Comparison of ENCODE assay signal across 8 cellular contexts in the genomic region with DNA sequence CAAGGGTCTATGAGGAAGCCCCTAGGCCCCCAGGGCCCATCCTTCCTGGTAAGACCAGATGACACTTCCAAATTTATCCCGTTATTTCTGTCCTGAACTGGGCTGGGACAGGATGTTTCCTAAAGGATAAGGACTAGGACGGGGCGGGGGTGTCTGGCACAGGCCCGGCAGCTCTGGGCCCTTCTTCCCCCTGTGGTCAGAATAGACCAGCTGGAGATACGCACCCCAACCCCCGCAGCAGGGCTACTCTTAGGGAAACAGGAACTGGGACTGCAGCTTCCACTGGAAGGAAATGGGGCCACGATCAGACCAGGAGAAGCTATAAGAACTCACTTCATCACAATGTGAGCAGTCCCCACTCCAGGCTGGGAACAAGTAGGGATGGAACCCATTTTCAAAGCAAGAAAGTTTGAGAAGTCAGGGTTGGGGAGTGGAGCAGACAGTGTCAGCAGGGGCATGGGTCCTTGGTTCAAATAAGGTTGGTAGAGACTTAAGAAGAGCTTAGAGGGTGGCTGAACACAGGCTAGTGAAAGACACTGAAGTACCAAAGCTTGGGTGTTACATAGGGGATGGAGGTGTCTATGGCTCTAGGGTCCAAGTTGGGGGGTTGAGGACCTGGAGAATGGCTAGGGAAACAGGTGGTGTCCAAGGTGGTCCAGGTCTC. TPM values are rescaled to one million over a fixed set of nuclear protein-coding genes. Genes with fewer than 3 reads are reported as not detected.
DNase-seq lines count a peak whose midpoint lies in the region; ATAC-seq and TF ChIP-seq lines count a peak whose summit lies in the region.

No MANE protein-coding gene starts in this region.

- H3K4me3 Mint-ChIP-seq in activated naive CD4-positive, alpha-beta T cell treated with anti-CD3 and anti-CD28 coated beads for 36 hours: peak overlapping the region; percentile 83

- H3K4me1 ChIP-seq in heart left ventricle (peaks cover 8 to 45% (median 34%) of the 10 kb centered on the region in 12 donors), skeletal muscle satellite cell (ENCODE audit: control insufficient read depth, insufficient read depth, low read length) (peaks cover 28% of the 10 kb centered on the region)

- CTCF ChIA-PET in activated naive CD4-positive, alpha-beta T cell treated with anti-CD3 and anti-CD28 coated beads for 36 hours (lab: Charles Lee): interaction anchor here (0.6 to 1.3 kb wide), 5 partner anchors 12 to 128 kb away, joined by 3 to 7 read pairs (median 3); a partner anchor contains a TSS

- no peak for DNase-seq in activated naive CD4-positive, alpha-beta T cell treated with anti-CD3 and anti-CD28 coated beads for 36 hours
- no peak for DNase-seq in activated naive CD4-positive, alpha-beta T cell (lab: John Stamatoyannopoulos, UW)
- DNase-seq in heart left ventricle: peak; percentile 67 to 74 (median 74)
- DNase-seq in NCI-H2227 (lab: John Stamatoyannopoulos, UW; ENCODE audit: unreplicated experiment): no peak

- H3K27ac ChIP-seq in VCaP: peak overlapping the region; percentile 91
- H3K27ac ChIP-seq in heart left ventricle: peak overlapping the region in 11 of 12 donors; percentile 47 to 92 (median 70)

- intact Hi-C loops in activated naive CD4-positive, alpha-beta T cell treated with anti-CD3 and anti-CD28 coated beads for 36 hours (cut with micrococcal nuclease): loop anchor here (1.0 to 2.0 kb wide), 6 partner anchors 23 to 126 kb away; a partner anchor contains a TSS
- intact Hi-C loops in heart left ventricle (cut with DNase I): loop anchor here in 6 of 10 donors (2.0 to 10.0 kb wide), 7 partner anchors 53 to 237 kb away; a partner anchor contains a TSS

- TF ChIP-seq CTCF in VCaP (conservative IDR thresholded peaks at IDR 0.05) (no peak), heart left ventricle (IDR thresholded peaks at IDR 0.05) (no peak)

- peaks cover 31% of the 10 kb centered on the region for H3K4me1 Mint-ChIP-seq in activated naive CD4-positive, alpha-beta T cell treated with anti-CD3 and anti-CD28 coated beads for 36 hours (ENCODE audit: low read depth)

- 8 to 30% (median 16%) methylated on average over 7 of the region's 7 CpGs for WGBS in heart left ventricle, 4 donors

- no peaks in the 10 kb centered on the region for H3K9me3 Mint-ChIP-seq in activated naive CD4-positive, alpha-beta T cell treated with anti-CD3 and anti-CD28 coated beads for 36 hours

- H3K27me3 Mint-ChIP-seq in activated naive CD4-positive, alpha-beta T cell treated with anti-CD3 and anti-CD28 coated beads for 36 hours (ENCODE audit: low read depth): no peaks in the 10 kb centered on the region

- no peaks in the 10 kb centered on the region for H3K27me3 ChIP-seq in heart left ventricle
- H3K27me3 ChIP-seq in skeletal muscle satellite cell (ENCODE audit: control insufficient read depth, insufficient read depth, low read length): no peaks in the 10 kb centered on the region

- peak overlapping the region; percentile 95 for H3K4me2 ChIP-seq in skeletal muscle satellite cell (ENCODE audit: low read length)

- H3K9me3 ChIP-seq in heart left ventricle (no peaks in the 10 kb centered on the region), skeletal muscle satellite cell (replicated peaks; ENCODE audit: low read length) (no peaks in the 10 kb centered on the region)

- ATAC-seq in heart left ventricle (peak; percentile 35 to 74 (median 52)), HG03159 (IDR thresholded peaks at IDR 0.05; ENCODE audit: unreplicated experiment) (no peak), GM18868 (IDR thresholded peaks at IDR 0.05; ENCODE audit: unreplicated experiment) (no peak)

- no peak for TF ChIP-seq POLR2A in heart left ventricle (IDR thresholded peaks at IDR 0.05)

- H3K36me3 ChIP-seq in heart left ventricle: peaks cover 5 to 59% (median 55%) of the 10 kb centered on the region in 9 donors
- peaks cover 47% of the 10 kb centered on the region for H3K36me3 ChIP-seq in skeletal muscle satellite cell (ENCODE audit: insufficient read depth, low read length)

- peak overlapping the region; percentile 51 for H3K9ac ChIP-seq in skeletal muscle satellite cell (ENCODE audit: low read depth, low read length)

- peaks cover 17% of the 10 kb centered on the region for H3K36me3 Mint-ChIP-seq in activated naive CD4-positive, alpha-beta T cell treated with anti-CD3 and anti-CD28 coated beads for 36 hours (ENCODE audit: low read depth)

- peak overlapping the region in 11 of 12 donors; percentile 80 to 100 (median 95) for H3K4me3 ChIP-seq in heart left ventricle
- peak overlapping the region; percentile 98 for H3K4me3 ChIP-seq in skeletal muscle satellite cell (ENCODE audit: low read length)

- H3K27ac Mint-ChIP-seq in activated naive CD4-positive, alpha-beta T cell treated with anti-CD3 and anti-CD28 coated beads for 36 hours: peak overlapping the region; percentile 72

RNA-seq across cellular contexts. Expression of a gene that starts 1.1 kb away (rescaled TPM):
- total RNA-seq in activated naive CD4-positive, alpha-beta T cell treated with anti-CD3 and anti-CD28 coated beads for 36 hours: 10 to 100 TPM; 27.3 to 28.7 TPM
- total RNA-seq in heart left ventricle: 10 to 100 TPM in 7 of 9 donors, 1 to 10 TPM in 2; 9.8 to 47.6 (median 14.7) TPM
- polyA plus RNA-seq in heart left ventricle: 10 to 100 TPM; 11.5 to 16.9 TPM
- 19.8 and 21.8 TPM in 2 replicates for total RNA-seq in skeletal muscle satellite cell (2012; rRNA removed)

RNA-seq across cellular contexts. Expression of a gene that starts 21.9 kb away (rescaled TPM):
- total RNA-seq in activated naive CD4-positive, alpha-beta T cell treated with anti-CD3 and anti-CD28 coated beads for 36 hours: 1 to 10 TPM; 4.9 to 5.1 TPM
- under 1 TPM; 0.10 to 0.36 (median 0.19) TPM for total RNA-seq in heart left ventricle
- under 1 TPM; 0.18 to 0.23 TPM for polyA plus RNA-seq in heart left ventricle
- total RNA-seq in skeletal muscle satellite cell (2012; rRNA removed): 0.66 and 0.76 TPM in 2 replicates

RNA-seq across cellular contexts. Expression of a gene that starts 32.4 kb away (rescaled TPM):
- total RNA-seq in activated naive CD4-positive, alpha-beta T cell treated with anti-CD3 and anti-CD28 coated beads for 36 hours: 10 to 100 TPM; 64.3 to 68.3 TPM
- 10 to 100 TPM; 14.1 to 35.5 (median 25.6) TPM for total RNA-seq in heart left ventricle
- 10 to 100 TPM; 33.4 to 42.7 TPM for polyA plus RNA-seq in heart left ventricle
- 29.1 and 37.8 TPM in 2 replicates for total RNA-seq in skeletal muscle satellite cell (2012; rRNA removed)

RNA-seq across cellular contexts. Expression of a gene that starts 49.4 kb away (rescaled TPM):
- 10 to 100 TPM; 24.3 to 24.7 TPM for total RNA-seq in activated naive CD4-positive, alpha-beta T cell treated with anti-CD3 and anti-CD28 coated beads for 36 hours
- 10 to 100 TPM in 3 of 9 donors, 1 to 10 TPM in 6; 6.7 to 14.6 (median 9.2) TPM for total RNA-seq in heart left ventricle
- 10 to 100 TPM; 10.0 to 12.9 TPM for polyA plus RNA-seq in heart left ventricle
- 23.6 and 26.6 TPM in 2 replicates for total RNA-seq in skeletal muscle satellite cell (2012; rRNA removed)

Comparison
In these comparisons a context has a peak if more than half of its experiments do, and no peak if none do; other contexts are left out.
1. DNase-seq: peak in heart left ventricle (5 of 5); none in activated naive CD4-positive, alpha-beta T cell treated with anti-CD3 and anti-CD28 coated beads for 36 hours (single experiment), activated naive CD4-positive, alpha-beta T cell (0 of 4) and NCI-H2227 (single experiment).
2. ATAC-seq: peak in heart left ventricle (4 of 4); none in HG03159 (single experiment) and GM18868 (single experiment).
3. RNA of a gene that starts 21.9 kb away (total RNA-seq): 4.9 to 5.1 TPM in activated naive CD4-positive, alpha-beta T cell treated with anti-CD3 and anti-CD28 coated beads for 36 hours; 0.10 to 0.36 TPM in heart left ventricle; every median in the first group is over 4 times any median in the second.